Comparison of ENCODE assay signal across 28 cellular contexts in the genomic region with DNA sequence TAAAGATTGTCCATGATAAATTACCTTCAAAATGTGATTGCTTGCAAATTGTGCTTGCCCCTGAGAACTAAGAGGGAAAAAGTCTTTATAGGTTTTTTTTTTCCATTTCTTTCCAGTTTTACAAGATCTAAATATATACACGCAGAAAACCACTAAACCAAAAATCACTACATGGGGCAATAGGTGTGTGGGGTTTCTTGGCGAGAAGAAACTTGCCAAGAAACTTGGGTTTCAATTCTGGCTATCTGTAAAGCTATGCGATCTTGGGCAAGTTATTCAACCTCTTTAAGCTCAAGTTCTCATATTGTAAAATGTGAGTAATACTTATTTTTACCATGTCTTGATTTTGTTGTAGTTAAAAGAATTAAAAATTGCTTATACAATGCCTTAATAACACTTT.
"Had no signal": no experiment of that assay in that cellular context is flagged by ENCODE, and none has a peak within 500 bp of the region (broad histone marks: within the 10 kb centered on the region; RNA-seq: fewer than 3 reads in every experiment).

No MANE protein-coding gene starts in this region.

- H3K36me3 ChIP-seq: brain microvascular endothelial cell, esophagus muscularis mucosa had no signal

- H3K4me3 ChIP-seq: coronary artery, dorsolateral prefrontal cortex, esophagus muscularis mucosa had no signal

- H3K27ac ChIP-seq: brain microvascular endothelial cell, coronary artery, dorsolateral prefrontal cortex, esophagus muscularis mucosa, VCaP had no signal

- H3K9me3 ChIP-seq: esophagus muscularis mucosa had no signal

- FAIRE-seq: astrocyte, bronchial epithelial cell had no signal

- DNase-seq: activated CD4-positive, alpha-beta memory T cell treated with anti-CD3 and anti-CD28 coated beads, Interleukin-2, amount 10 ng/mL, durations not matched to agents 7 days and 5 days; activated CD4-positive, alpha-beta T cell treated with anti-CD3 and anti-CD28 coated beads for 1 hour; activated CD4-positive, alpha-beta T cell treated with anti-CD3 and anti-CD28 coated beads for 4 hours; activated CD4-positive, alpha-beta T cell treated with anti-CD3 and anti-CD28 coated beads, Interleukin-2, amount 10 ng/mL, durations not matched to agents 7 days and 5 days; activated CD4-positive, alpha-beta T cell treated with anti-CD3 and anti-CD28 coated beads, Interleukin-2, amount 50 U/mL, for 4 hours; activated CD8-positive, alpha-beta memory T cell treated with anti-CD3 and anti-CD28 coated beads, Interleukin-2, amount 50 U/mL, for 48 hours; activated effector memory CD4-positive, alpha-beta T cell treated with Interleukin-2 at 50 U/mL for 16 hours; activated gamma-delta T cell treated with Interleukin-2 at 50 U/mL for 16 hours; activated naive CD4-positive, alpha-beta T cell treated with anti-CD3 and anti-CD28 coated beads, Interleukin-2, amount 50 U/mL, for 16 hours; activated naive CD4-positive, alpha-beta T cell treated with Interleukin-2 at 50 U/mL for 16 hours; activated T-cell treated with anti-CD3 and anti-CD28 coated beads for 4 hours; activated T-cell treated with anti-CD3 and anti-CD28 coated beads, Interleukin-2, amount 50 U/mL, for 24 hours; amniotic stem cell; anterior cingulate cortex; brain microvascular endothelial cell; dorsolateral prefrontal cortex; effector memory CD4-positive, alpha-beta T cell; endodermal cell; erythroblast; head of caudate nucleus; T-helper 2 cell had no signal

- H3K27me3 ChIP-seq: brain microvascular endothelial cell, dorsolateral prefrontal cortex, esophagus muscularis mucosa had no signal

- ATAC-seq: activated T-helper 17 cell treated with anti-CD3 and anti-CD28 coated beads, Interleukin-2, amount 50 U/mL, for 72 hours; WTC11 had no signal
